ENCODE assay signal across 8 cellular contexts in genomic region chr1:244864253-244865027, GRCh38. TPM values are rescaled to one million over a fixed set of nuclear protein-coding genes. Genes with fewer than 3 reads are reported as not detected.
A peak's percentile ranks its signal among the peaks of the same experiment; 100 is the strongest.
DNase-seq lines count a peak whose midpoint lies in the region; ATAC-seq and TF ChIP-seq lines count a peak whose summit lies in the region.

TSS of gene HNRNPU (minus strand) at chr1:244864543. CDS start at chr1:244864307, 236 bp downstream.

- H3K4me1 ChIP-seq in parathyroid adenoma, result peaks cover 8% of the 10 kb centered on the region
- peaks cover 0 to 37% (median 31%) of the 10 kb centered on the region in 4 donors for H3K4me1 ChIP-seq in tibial nerve

- peak within 1 kb of the TSS; percentile 99 for H3K4me3 Mint-ChIP-seq in activated naive CD8-positive, alpha-beta T cell treated with anti-CD3 and anti-CD28 coated beads, Interleukin-2, amount 50 U/mL, for 24 hours

- H2AFZ ChIP-seq in parathyroid adenoma, result peak within 1 kb of the TSS; percentile 84

- peak within 1 kb of the TSS; percentile 77 for H3K4me2 ChIP-seq in parathyroid adenoma (ENCODE audit: low read length)

- peaks cover 47% of the 10 kb centered on the region for H3K4me1 Mint-ChIP-seq in activated naive CD8-positive, alpha-beta T cell treated with anti-CD3 and anti-CD28 coated beads, Interleukin-2, amount 50 U/mL, for 24 hours

- H3K27ac ChIP-seq in parathyroid adenoma (peak within 1 kb of the TSS; percentile 99), tibial nerve (peak within 1 kb of the TSS; percentile 100)

- H3K27me3 ChIP-seq in parathyroid adenoma (ENCODE audit: control insufficient read depth, insufficient read depth, low read length) (no peaks in the 10 kb centered on the region), tibial nerve (no peaks in the 10 kb centered on the region)

- H3K36me3 Mint-ChIP-seq in activated naive CD8-positive, alpha-beta T cell treated with anti-CD3 and anti-CD28 coated beads, Interleukin-2, amount 50 U/mL, for 24 hours (ENCODE audit: low read depth), result peaks cover 39% of the 10 kb centered on the region

- H3K27ac Mint-ChIP-seq in activated naive CD8-positive, alpha-beta T cell treated with anti-CD3 and anti-CD28 coated beads, Interleukin-2, amount 50 U/mL, for 24 hours, result peak within 1 kb of the TSS; percentile 90

- H3K79me2 ChIP-seq in parathyroid adenoma, result peaks cover 18% of the 10 kb centered on the region

- TF ChIP-seq EP300 in tibial nerve (IDR thresholded peaks at IDR 0.05), result peak; percentile 97 to 100

- H3K4me3 ChIP-seq in parathyroid adenoma (ENCODE audit: low read depth, low read length) (peak within 1 kb of the TSS; percentile 96), tibial nerve (peak within 1 kb of the TSS; percentile 95 to 100 (median 97))

- intact Hi-C loops in Right ventricle myocardium superior (cut with DNase I), result loop anchor here (2.0 kb wide), 2 partner anchors 30 to 106 kb away; partner anchors contain the start of gene COX20

- TF ChIP-seq POLR2A in tibial nerve (IDR thresholded peaks at IDR 0.05), result peak; percentile 99

- H3K9me3 ChIP-seq in parathyroid adenoma (ENCODE audit: control insufficient read depth, low read length) (no peaks in the 10 kb centered on the region), tibial nerve (no peaks in the 10 kb centered on the region)

- H3K36me3 ChIP-seq in parathyroid adenoma (ENCODE audit: control insufficient read depth, insufficient read depth, low read length) (no peaks in the 10 kb centered on the region), tibial nerve (peaks cover 0 to 14% (median 6%) of the 10 kb centered on the region in 3 donors)

- ATAC-seq in HG02763 (IDR thresholded peaks at IDR 0.05; ENCODE audit: unreplicated experiment) (peak; percentile 63), Right ventricle myocardium superior (ENCODE audit: poor library complexity) (peak; percentile 91)
- ATAC-seq in activated naive CD8-positive, alpha-beta T cell treated with anti-CD3 and anti-CD28 coated beads, Interleukin-2, amount 50 U/mL, for 24 hours, result peak; percentile 67

- peak within 1 kb of the TSS; percentile 98 for H3K9ac ChIP-seq in parathyroid adenoma

- DNase-seq in NCI-H1417 treated with DMSO at 0.1 percent for 48 hours (lab: John Stamatoyannopoulos, UW) (peak; percentile 79), SW480 (ENCODE audit: low spot score) (peak; percentile 96), Right ventricle myocardium superior (peak; percentile 99), tibial nerve (ENCODE audit: low spot score in 2 of 2) (peak; percentile 96 to 98)
- DNase-seq in activated naive CD8-positive, alpha-beta T cell treated with anti-CD3 and anti-CD28 coated beads, Interleukin-2, amount 50 U/mL, for 24 hours, result peak; percentile 98

- no peaks in the 10 kb centered on the region for H3K9me3 Mint-ChIP-seq in activated naive CD8-positive, alpha-beta T cell treated with anti-CD3 and anti-CD28 coated beads, Interleukin-2, amount 50 U/mL, for 24 hours

- WGBS in tibial nerve, 2 donors, result 0% methylated on average over 62 to 70 of the region's 71 CpGs

- TF ChIP-seq CTCF in GM12874 (IDR thresholded peaks at IDR 0.05; ENCODE audit: insufficient read depth, low read depth, low read length), result peak; percentile 40
- TF ChIP-seq CTCF in parathyroid adenoma (IDR thresholded peaks at IDR 0.05), result no peak
- peak; percentile 9 to 91 (median 21) for TF ChIP-seq CTCF in tibial nerve (IDR thresholded peaks at IDR 0.05)

- peaks cover 1% of the 10 kb centered on the region for H3K27me3 Mint-ChIP-seq in activated naive CD8-positive, alpha-beta T cell treated with anti-CD3 and anti-CD28 coated beads, Interleukin-2, amount 50 U/mL, for 24 hours

RNA-seq across cellular contexts. Expression of gene HNRNPU, which starts in this region (rescaled TPM):
- 164 TPM for total RNA-seq in Right ventricle myocardium superior
- total RNA-seq in tibial nerve, result 100 to 1,000 TPM; 344 to 503 (median 410) TPM

Comparison
In these comparisons a context has a peak if more than half of its experiments do, and no peak if none do; other contexts are left out.
1. Peak in every context shown above with its lines: DNase-seq, ATAC-seq, H3K4me3 ChIP-seq and H3K27ac ChIP-seq.